Comparison of ENCODE assay signal across 12 cellular contexts in the genomic region with DNA sequence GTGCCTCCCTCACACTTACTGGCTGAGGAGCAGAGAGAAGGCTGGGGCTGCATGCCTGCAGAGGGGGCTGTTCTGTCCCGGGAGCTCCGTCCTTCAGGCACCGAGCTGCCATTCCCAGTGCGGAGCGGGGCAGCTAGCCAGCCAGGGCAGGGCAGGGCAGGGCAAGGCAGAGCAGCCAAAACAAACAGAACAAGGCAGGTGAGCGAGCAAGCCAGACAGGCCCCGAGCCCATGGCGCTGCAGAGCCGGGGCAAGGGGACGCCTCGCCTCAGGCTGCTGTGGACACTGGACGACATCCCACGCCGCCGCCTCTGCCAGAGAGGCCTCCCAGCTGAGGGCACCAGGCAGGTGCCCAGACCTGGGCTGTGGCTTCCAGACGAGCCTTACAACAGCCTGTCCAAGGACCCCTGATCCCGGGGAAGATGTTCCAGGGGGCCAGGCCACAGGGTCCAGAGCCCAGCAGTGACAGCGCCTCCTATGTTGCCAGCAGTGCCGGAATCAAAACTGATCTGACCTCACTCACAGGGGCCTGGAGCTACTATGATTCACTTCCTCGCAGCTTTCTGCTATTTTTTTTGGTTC. TPM values are rescaled to one million over a fixed set of nuclear protein-coding genes. Genes with fewer than 3 reads are reported as not detected.
A peak's percentile ranks its signal among the peaks of the same experiment; 100 is the strongest.
DNase-seq lines count a peak whose midpoint lies in the region; ATAC-seq and TF ChIP-seq lines count a peak whose summit lies in the region.
"Had no signal": no experiment of that assay in that cellular context is flagged by ENCODE, and none has a peak within 500 bp of the region (broad histone marks: within the 10 kb centered on the region; RNA-seq: fewer than 3 reads in every experiment).

No MANE protein-coding gene starts in this region.

- peak overlapping the region; percentile 53 for H3K27ac Mint-ChIP-seq in CD4-positive, alpha-beta T cell
- no peak overlapping the region for H3K27ac Mint-ChIP-seq in neural progenitor cell

- POLR2A ChIA-PET in CD4-positive, alpha-beta T cell (lab: Charles Lee): no interaction called here

- no peak overlapping the region for H3K4me3 Mint-ChIP-seq in CD4-positive, alpha-beta T cell
- no peak overlapping the region for H3K4me3 Mint-ChIP-seq in neural progenitor cell

- intact Hi-C loops in CD4-positive, alpha-beta T cell (cut with DNase I, micrococcal nuclease): loop anchor here in 1 of 2 experiments (10.0 kb wide), 1 partner anchor 325 kb away; a partner anchor contains a TSS

- H3F3A ChIP-seq in neural progenitor cell (ENCODE audit: low read depth): no peaks in the 10 kb centered on the region

- H3K27ac ChIP-seq in CD4-positive, alpha-beta T cell (ENCODE audit: low read depth, low read length): no peak overlapping the region
- H3K27ac ChIP-seq in VCaP: peak overlapping the region; percentile 72
- no peak overlapping the region for H3K27ac ChIP-seq in neural progenitor cell
- H3K27ac ChIP-seq: BLaER1 had no signal

- H3K9ac ChIP-seq in neural progenitor cell: no peak overlapping the region
- H3K9ac ChIP-seq: BLaER1 had no signal

- CTCF ChIA-PET in CD4-positive, alpha-beta T cell (lab: Charles Lee): interaction anchor here (1.4 kb wide), 1 partner anchor 60 kb away, joined by 3 read pairs; no protein-coding TSS in a partner anchor

- DNase-seq in CD4-positive, alpha-beta T cell: no peak
- DNase-seq in foreskin fibroblast (peak; percentile 16 to 31), neural progenitor cell (ENCODE audit: low spot score) (no peak), cerebellar cortex (ENCODE audit: low spot score) (no peak), DMS 273 treated with DMSO at 0.1 percent for 48 hours (lab: John Stamatoyannopoulos, UW) (no peak)
- no peak for DNase-seq in activated CD4-positive, alpha-beta T cell treated with anti-CD3 and anti-CD28 coated beads, Interleukin-2, amount 50 U/mL, for 48 hours
- DNase-seq: GOT3; stimulated activated CD4-positive, alpha-beta T cell treated with anti-CD3 and anti-CD28 coated beads, Interleukin-4, amount 100 ng/mL, for 24 hours had no signal

- no peaks in the 10 kb centered on the region for H3K9me3 Mint-ChIP-seq in CD4-positive, alpha-beta T cell
- no peaks in the 10 kb centered on the region for H3K9me3 Mint-ChIP-seq in neural progenitor cell

- no peaks in the 10 kb centered on the region for H4K20me1 ChIP-seq in neural progenitor cell (ENCODE audit: low read depth)
- H4K20me1 ChIP-seq: BLaER1 had no signal

- H3K9me3 ChIP-seq in CD4-positive, alpha-beta T cell (ENCODE audit: control insufficient read depth, low read length): no peaks in the 10 kb centered on the region
- no peaks in the 10 kb centered on the region for H3K9me3 ChIP-seq in neural progenitor cell (ENCODE audit: low read depth)
- H3K9me3 ChIP-seq: BLaER1 had no signal

- H3K36me3 Mint-ChIP-seq in CD4-positive, alpha-beta T cell (ENCODE audit: low read depth): peaks cover 76% of the 10 kb centered on the region
- H3K36me3 Mint-ChIP-seq in neural progenitor cell: peaks cover 10% of the 10 kb centered on the region

- H3K27me3 Mint-ChIP-seq in CD4-positive, alpha-beta T cell: no peaks in the 10 kb centered on the region
- peaks cover 3% of the 10 kb centered on the region for H3K27me3 Mint-ChIP-seq in neural progenitor cell (ENCODE audit: insufficient read depth, low read depth)

- H3K4me1 ChIP-seq in neural progenitor cell: no peaks in the 10 kb centered on the region
- H3K4me1 ChIP-seq: BLaER1 had no signal

- no peaks in the 10 kb centered on the region for H3K79me2 ChIP-seq in neural progenitor cell (ENCODE audit: low read depth)

- H3K4me3 ChIP-seq in foreskin fibroblast (ENCODE audit: low read depth in 1 of 2, low read length in 2 of 2) (no peak overlapping the region), neural progenitor cell (no peak overlapping the region)
- H3K4me3 ChIP-seq: BLaER1 had no signal

- TF ChIP-seq CTCF in CD4-positive, alpha-beta T cell (IDR thresholded peaks at IDR 0.05): no peak
- TF ChIP-seq CTCF in VCaP (conservative IDR thresholded peaks at IDR 0.05) (peak; percentile 69), foreskin fibroblast (IDR thresholded peaks at IDR 0.05; ENCODE audit: low read depth, low read length) (no peak), neural progenitor cell (IDR thresholded peaks at IDR 0.05) (peak; percentile 8)

- ATAC-seq in CD4-positive, alpha-beta T cell (ENCODE audit: poor library complexity): no peak
- no peak for ATAC-seq in HG03354 (IDR thresholded peaks at IDR 0.05; ENCODE audit: poor library complexity, severe bottlenecking, unreplicated experiment)
- ATAC-seq: SK-N-SH treated with all-trans-retinoic acid at 6 μM for 48 hours had no signal

- no peaks in the 10 kb centered on the region for H3K4me1 Mint-ChIP-seq in CD4-positive, alpha-beta T cell (ENCODE audit: low read depth)
- H3K4me1 Mint-ChIP-seq in neural progenitor cell: no peaks in the 10 kb centered on the region

- H3K4me2 ChIP-seq in neural progenitor cell: no peak overlapping the region
- H3K4me2 ChIP-seq: BLaER1 had no signal

- no peaks in the 10 kb centered on the region for H3K36me3 ChIP-seq in neural progenitor cell

- H2AFZ ChIP-seq in neural progenitor cell (replicated peaks): no peak overlapping the region

- H3K27me3 ChIP-seq in CD4-positive, alpha-beta T cell (ENCODE audit: control insufficient read depth, insufficient read depth, low read length): no peaks in the 10 kb centered on the region
- no peaks in the 10 kb centered on the region for H3K27me3 ChIP-seq in neural progenitor cell
- H3K27me3 ChIP-seq: BLaER1 had no signal

RNA-seq across cellular contexts. Expression of a gene that starts 8.2 kb away (rescaled TPM):
- total RNA-seq in CD4-positive, alpha-beta T cell: 100 to 1,000 TPM; 121 to 135 TPM
- total RNA-seq in neural progenitor cell (ENCODE audit: low replicate concordance): 12.4 and 32.1 TPM in 2 replicates

RNA-seq across cellular contexts. Expression of a gene that starts 34.2 kb away (rescaled TPM):
- total RNA-seq in CD4-positive, alpha-beta T cell: 10 to 100 TPM; 66.4 to 70.7 TPM
- 30.5 and 38.1 TPM in 2 replicates for total RNA-seq in neural progenitor cell (ENCODE audit: low replicate concordance)

RNA-seq across cellular contexts. Expression of a gene that starts 37.8 kb away (rescaled TPM):
- total RNA-seq in CD4-positive, alpha-beta T cell: 1 to 10 TPM; 6.3 to 6.8 TPM
- 51.3 and 66.7 TPM in 2 replicates for total RNA-seq in neural progenitor cell (ENCODE audit: low replicate concordance)

RNA-seq across cellular contexts. Expression of a gene that starts 54.8 kb away (rescaled TPM):
- total RNA-seq in CD4-positive, alpha-beta T cell: 10 to 100 TPM; 34.4 to 38.4 TPM
- 35.0 and 36.6 TPM in 2 replicates for total RNA-seq in neural progenitor cell (ENCODE audit: low replicate concordance)

Comparison
In these comparisons a context has a peak if more than half of its experiments do, and no peak if none do; other contexts are left out.
1. DNase-seq: peak in foreskin fibroblast (2 of 2); none in CD4-positive, alpha-beta T cell (0 of 10), neural progenitor cell (single experiment), activated CD4-positive, alpha-beta T cell treated with anti-CD3 and anti-CD28 coated beads, Interleukin-2, amount 50 U/mL, for 48 hours (0 of 2), cerebellar cortex (single experiment) and DMS 273 treated with DMSO at 0.1 percent for 48 hours (single experiment).
2. CTCF ChIP-seq: peak in VCaP (single experiment) and neural progenitor cell (single experiment); none in CD4-positive, alpha-beta T cell (single experiment) and foreskin fibroblast (single experiment).